In genomic region chr2:24792542-24792873, GRCh38 we compare ENCODE assay signal across 8 cellular contexts. TPM values are rescaled to one million over a fixed set of nuclear protein-coding genes. Genes with fewer than 3 reads are reported as not detected.
DNase-seq lines count a peak whose midpoint lies in the region; ATAC-seq and TF ChIP-seq lines count a peak whose summit lies in the region.

No MANE protein-coding gene starts in this region.

- H3K27me3 ChIP-seq in BJ (ENCODE audit: control insufficient read depth, insufficient read depth, low read length): no peaks in the 10 kb centered on the region

- H3K4me3 ChIP-seq in BJ (ENCODE audit: low read depth, low read length): peak overlapping the region; percentile 80
- peak overlapping the region; percentile 99 for H3K4me3 ChIP-seq in Jurkat, Clone E6-1 (ENCODE audit: low read length)
- peak overlapping the region; percentile 95 for H3K4me3 ChIP-seq in choroid plexus epithelial cell (ENCODE audit: low read depth, low read length)

- H3K36me3 ChIP-seq in BJ (ENCODE audit: control insufficient read depth, insufficient read depth, low read length): no peaks in the 10 kb centered on the region; the same call in 1 of the 2 replicates

- H3K27ac Mint-ChIP-seq in naive thymus-derived CD8-positive, alpha-beta T cell: peak overlapping the region; percentile 99 to 100 (median 100)

- H3K9me3 Mint-ChIP-seq in naive thymus-derived CD8-positive, alpha-beta T cell: peaks cover 0 to 3% (median 0%) of the 10 kb centered on the region in 9 donors

- CTCF ChIA-PET in BJ (lab: Yijun Ruan, JAX): interaction anchor here (0.6 to 3.6 kb wide), 11 partner anchors 10 to 383 kb away, joined by 3 to 21 read pairs (median 3); partner anchors contain the start of gene NCOA1

- no peak for TF ChIP-seq CTCF in BJ (IDR thresholded peaks at IDR 0.05; ENCODE audit: insufficient read depth, low read depth, low read length)
- TF ChIP-seq CTCF in choroid plexus epithelial cell (conservative IDR thresholded peaks at IDR 0.05; ENCODE audit: low read depth, low read length): no peak

- ATAC-seq in naive thymus-derived CD8-positive, alpha-beta T cell: no peak
- no peak for ATAC-seq in GM21786 (IDR thresholded peaks at IDR 0.05; ENCODE audit: unreplicated experiment)

- H3K27me3 Mint-ChIP-seq in naive thymus-derived CD8-positive, alpha-beta T cell: peaks cover 0 to 3% (median 0%) of the 10 kb centered on the region in 5 donors

- POLR2A ChIA-PET in BJ (lab: Charles Lee): interaction anchor here (0.6 kb wide), 1 partner anchor 374 kb away, joined by 4 read pairs; no protein-coding TSS in a partner anchor
- POLR2A ChIA-PET in naive thymus-derived CD8-positive, alpha-beta T cell (lab: Charles Lee): interaction anchor here (0.8 to 1.4 kb wide), 6 partner anchors 25 to 881 kb away, joined by 3 to 6 read pairs (median 4); partner anchors contain the start of genes DTNB, ITSN2 and NCOA1

- H3K4me3 Mint-ChIP-seq in naive thymus-derived CD8-positive, alpha-beta T cell: peak overlapping the region; percentile 91 to 99 (median 96)

- H3K4me1 Mint-ChIP-seq in naive thymus-derived CD8-positive, alpha-beta T cell: peaks cover 9 to 25% (median 14%) of the 10 kb centered on the region in 4 donors

- peaks cover 0 to 15% (median 12%) of the 10 kb centered on the region in 3 donors for H3K36me3 Mint-ChIP-seq in naive thymus-derived CD8-positive, alpha-beta T cell

- DNase-seq in BJ (ENCODE audit: low read depth): no peak
- DNase-seq in Jurkat, Clone E6-1 (ENCODE audit: low read depth, low spot score): no peak
- DNase-seq in choroid plexus epithelial cell (ENCODE audit: low read depth): no peak
- no peak for DNase-seq in naive thymus-derived CD8-positive, alpha-beta T cell
- no peak for DNase-seq in amygdala (lab: John Stamatoyannopoulos, UW)
- no peak for DNase-seq in mesenteric fat pad (ENCODE audit: low spot score)
- DNase-seq in NCI-H187 (lab: John Stamatoyannopoulos, UW): no peak

RNA-seq across cellular contexts. Expression of gene PTRHD1, which starts 0.7 kb away (rescaled TPM):
- polyA plus RNA-seq in BJ (2011; rRNA removed): 44.5 and 59.2 TPM in 2 replicates
- polyA minus RNA-seq in BJ (2011; rRNA and poly(A)+ RNA removed): 4.7 and 8.1 TPM in 2 replicates
- 77.9 TPM for polyA plus RNA-seq in Jurkat, Clone E6-1 (2012; ENCODE audit: insufficient read depth, insufficient read length)
- total RNA-seq in naive thymus-derived CD8-positive, alpha-beta T cell: 10 to 100 TPM; 11.3 to 12.1 TPM
- polyA plus RNA-seq in naive thymus-derived CD8-positive, alpha-beta T cell: 10 to 100 TPM; 39.1 to 66.9 (median 54.9) TPM
- 12.9 TPM for total RNA-seq in mesenteric fat pad

RNA-seq across cellular contexts. Expression of gene CENPO, which starts 0.7 kb away (rescaled TPM):
- polyA plus RNA-seq in BJ (2011; rRNA removed): 18.2 and 19.4 TPM in 2 replicates
- 16.6 and 18.9 TPM in 2 replicates for polyA minus RNA-seq in BJ (2011; rRNA and poly(A)+ RNA removed)
- polyA plus RNA-seq in Jurkat, Clone E6-1 (2012; ENCODE audit: insufficient read depth, insufficient read length): 45.6 TPM
- 1 to 10 TPM; 5.8 to 7.1 TPM for total RNA-seq in naive thymus-derived CD8-positive, alpha-beta T cell
- 1 to 10 TPM; 1.2 to 4.1 (median 1.8) TPM for polyA plus RNA-seq in naive thymus-derived CD8-positive, alpha-beta T cell
- total RNA-seq in mesenteric fat pad: 3.7 TPM
